In genomic region chr21:44896561-44897286, GRCh38 we compare ENCODE assay signal across 18 cellular contexts. TPM values are rescaled to one million over a fixed set of nuclear protein-coding genes. Genes with fewer than 3 reads are reported as not detected.
DNase-seq lines count a peak whose midpoint lies in the region; ATAC-seq and TF ChIP-seq lines count a peak whose summit lies in the region.
"Had no signal": no experiment of that assay in that cellular context is flagged by ENCODE, and none has a peak within 500 bp of the region (broad histone marks: within the 10 kb centered on the region; RNA-seq: fewer than 3 reads in every experiment).

No MANE protein-coding gene starts in this region.

- peaks cover 68% of the 10 kb centered on the region for H3K36me3 Mint-ChIP-seq in CD4-positive, alpha-beta T cell (ENCODE audit: low read depth)
- peaks cover 0 to 30% (median 12%) of the 10 kb centered on the region in 5 donors for H3K36me3 Mint-ChIP-seq in naive thymus-derived CD4-positive, alpha-beta T cell
- H3K36me3 Mint-ChIP-seq in endothelial cell (ENCODE audit: low read depth, unreplicated experiment): no peaks in the 10 kb centered on the region

- H3K27ac Mint-ChIP-seq in CD4-positive, alpha-beta T cell: no peak overlapping the region
- peak overlapping the region in 2 of 9 donors; percentile 21 to 38 for H3K27ac Mint-ChIP-seq in naive thymus-derived CD4-positive, alpha-beta T cell
- H3K27ac Mint-ChIP-seq in endothelial cell (ENCODE audit: unreplicated experiment): no peak overlapping the region
- H3K27ac Mint-ChIP-seq: B cell had no signal

- H3K9me3 ChIP-seq in CD4-positive, alpha-beta T cell (ENCODE audit: control insufficient read depth, low read length): no peaks in the 10 kb centered on the region
- H3K9me3 ChIP-seq in naive thymus-derived CD4-positive, alpha-beta T cell (ENCODE audit: control insufficient read depth in 2 of 3, low read length in 3 of 3): no peaks in the 10 kb centered on the region
- H3K9me3 ChIP-seq: SJCRH30 had no signal

- H3K36me3 ChIP-seq in naive thymus-derived CD4-positive, alpha-beta T cell (ENCODE audit: control insufficient read depth in 2 of 3, insufficient read depth in 3 of 3, low read length in 3 of 3): peaks cover 22 to 89% (median 43%) of the 10 kb centered on the region in 3 experiments

- POLR2A ChIA-PET in CD4-positive, alpha-beta T cell (lab: Charles Lee): interaction anchor here (0.7 to 3.8 kb wide), 6 partner anchors 15 to 35 kb away, joined by 3 to 13 read pairs (median 5); no protein-coding TSS in a partner anchor
- POLR2A ChIA-PET in naive thymus-derived CD4-positive, alpha-beta T cell (lab: Charles Lee): interaction anchor here (0.9 to 9.2 kb wide), 12 partner anchors 9 to 38 kb away, joined by 3 to 104 read pairs (median 8); no protein-coding TSS in a partner anchor

- no peak for DNase-seq in CD4-positive, alpha-beta T cell
- DNase-seq in dermis blood vessel endothelial cell: peak; percentile 32
- DNase-seq in naive thymus-derived CD4-positive, alpha-beta T cell: no peak
- no peak for DNase-seq in pons (ENCODE audit: low spot score)
- DNase-seq in endothelial cell (ENCODE audit: low spot score): no peak
- DNase-seq: Calu3; CD4-positive, alpha-beta memory T cell; DMS53; KG1; NCI-H1436; NCI-H2227 treated with DMSO at 0.1 percent for 48 hours; NCI-H524 treated with DMSO at 0.1 percent for 48 hours; SJCRH30; SW 1271 had no signal

- H3K4me1 ChIP-seq in naive thymus-derived CD4-positive, alpha-beta T cell (ENCODE audit: control insufficient read depth in 2 of 2, insufficient read depth in 2 of 2, low read length in 2 of 2): peaks cover 7 to 11% of the 10 kb centered on the region in 2 donors

- intact Hi-C loops in CD4-positive, alpha-beta T cell (cut with DNase I, micrococcal nuclease): no loop called here
- intact Hi-C loops in naive thymus-derived CD4-positive, alpha-beta T cell (cut with micrococcal nuclease): no loop called here

- H3K4me1 Mint-ChIP-seq in CD4-positive, alpha-beta T cell (ENCODE audit: low read depth): peaks cover 15% of the 10 kb centered on the region
- H3K4me1 Mint-ChIP-seq in naive thymus-derived CD4-positive, alpha-beta T cell: peaks cover 13 to 27% (median 19%) of the 10 kb centered on the region in 7 donors
- H3K4me1 Mint-ChIP-seq in endothelial cell (ENCODE audit: unreplicated experiment): no peaks in the 10 kb centered on the region

- no peaks in the 10 kb centered on the region for H3K27me3 ChIP-seq in CD4-positive, alpha-beta T cell (ENCODE audit: control insufficient read depth, insufficient read depth, low read length)
- H3K27me3 ChIP-seq in naive thymus-derived CD4-positive, alpha-beta T cell (ENCODE audit: control insufficient read depth in 2 of 2, insufficient read depth in 2 of 2, low read length in 2 of 2): no peaks in the 10 kb centered on the region
- H3K27me3 ChIP-seq: SJCRH30 had no signal

- H3K4me3 Mint-ChIP-seq in CD4-positive, alpha-beta T cell: no peak overlapping the region
- H3K4me3 Mint-ChIP-seq in naive thymus-derived CD4-positive, alpha-beta T cell: no peak overlapping the region
- H3K4me3 Mint-ChIP-seq in endothelial cell (ENCODE audit: unreplicated experiment): no peak overlapping the region
- H3K4me3 Mint-ChIP-seq: B cell; CD4-positive, alpha-beta memory T cell had no signal

- no peak for TF ChIP-seq CTCF in CD4-positive, alpha-beta T cell (IDR thresholded peaks at IDR 0.05)
- no peak for TF ChIP-seq CTCF in endothelial cell (IDR thresholded peaks at IDR 0.05; ENCODE audit: unreplicated experiment)

- ATAC-seq in CD4-positive, alpha-beta T cell (ENCODE audit: poor library complexity): no peak
- no peak for ATAC-seq in naive thymus-derived CD4-positive, alpha-beta T cell
- ATAC-seq in HG02571 (IDR thresholded peaks at IDR 0.05; ENCODE audit: unreplicated experiment): no peak
- no peak for ATAC-seq in HG03159 (IDR thresholded peaks at IDR 0.05; ENCODE audit: unreplicated experiment)

- H3K27ac ChIP-seq in CD4-positive, alpha-beta T cell (ENCODE audit: low read depth, low read length): peak overlapping the region; percentile 21
- peak overlapping the region; percentile 7 for H3K27ac ChIP-seq in naive thymus-derived CD4-positive, alpha-beta T cell (ENCODE audit: low read depth, low read length)
- H3K27ac ChIP-seq: SJCRH30 had no signal

- H3K9me3 Mint-ChIP-seq in CD4-positive, alpha-beta T cell: no peaks in the 10 kb centered on the region
- no peaks in the 10 kb centered on the region for H3K9me3 Mint-ChIP-seq in naive thymus-derived CD4-positive, alpha-beta T cell
- no peaks in the 10 kb centered on the region for H3K9me3 Mint-ChIP-seq in endothelial cell (ENCODE audit: unreplicated experiment)
- H3K9me3 Mint-ChIP-seq: CD4-positive, alpha-beta memory T cell had no signal

- CTCF ChIA-PET in CD4-positive, alpha-beta T cell (lab: Charles Lee): interaction anchor here (5.3 kb wide), 1 partner anchor 33 kb away, joined by 56 read pairs; no protein-coding TSS in a partner anchor
- CTCF ChIA-PET in naive thymus-derived CD4-positive, alpha-beta T cell (lab: Charles Lee): interaction anchor here (0.9 to 8.4 kb wide), 5 partner anchors 14 to 95 kb away, joined by 3 to 95 read pairs (median 5); partner anchors contain the start of gene UBE2G2

- H3K4me3 ChIP-seq in naive thymus-derived CD4-positive, alpha-beta T cell (ENCODE audit: low read length): no peak overlapping the region
- H3K4me3 ChIP-seq: SJCRH30 had no signal

- no peaks in the 10 kb centered on the region for H3K27me3 Mint-ChIP-seq in CD4-positive, alpha-beta T cell
- H3K27me3 Mint-ChIP-seq in naive thymus-derived CD4-positive, alpha-beta T cell: no peaks in the 10 kb centered on the region
- peaks cover 3% of the 10 kb centered on the region for H3K27me3 Mint-ChIP-seq in endothelial cell (ENCODE audit: unreplicated experiment)
- H3K27me3 Mint-ChIP-seq: B cell; CD4-positive, alpha-beta memory T cell had no signal

TF ChIP-seq in PFSK-1, 5 proteins besides CTCF, POLR2A, EP300 and RAD21:
- TF ChIP-seq POLR2AphosphoS5 (IDR thresholded peaks at IDR 0.05; ENCODE audit: low read depth, low read length): no peak
- TF ChIP-seq FOXP2 (optimal IDR thresholded peaks at IDR 0.05; ENCODE audit: borderline replicate concordance, extremely low read depth, extremely low read length, insufficient read depth): peak; percentile 33

RNA-seq across cellular contexts. Expression of gene PTTG1IP, which starts 23.2 kb away (rescaled TPM):
- total RNA-seq in CD4-positive, alpha-beta T cell: 10 to 100 TPM; 99.0 to 99.5 TPM
- polyA plus RNA-seq in PFSK-1 (2012; ENCODE audit: insufficient read length, low read depth): 197 TPM
- 505 and 528 TPM in 2 replicates for total RNA-seq in dermis blood vessel endothelial cell
- 100 to 1,000 TPM in 2 of 5 experiments, 10 to 100 TPM in 3; 83.8 to 122 (median 95.6) TPM for total RNA-seq in naive thymus-derived CD4-positive, alpha-beta T cell
- polyA plus RNA-seq in naive thymus-derived CD4-positive, alpha-beta T cell: 10 to 100 TPM; 60.9 to 79.8 TPM
- total RNA-seq in endothelial cell (ENCODE audit: unreplicated experiment): 223 TPM

RNA-seq across cellular contexts. Expression of gene ITGB2, which starts 24.0 kb away (rescaled TPM):
- 100 to 1,000 TPM; 283 to 284 TPM for total RNA-seq in CD4-positive, alpha-beta T cell
- polyA plus RNA-seq in PFSK-1 (2012; ENCODE audit: insufficient read length, low read depth): 0.43 TPM
- total RNA-seq in dermis blood vessel endothelial cell (0.05 and 0.34 TPM in 2 replicates), endothelial cell (ENCODE audit: unreplicated experiment) (21.3 TPM)
- 100 to 1,000 TPM; 280 to 877 (median 371) TPM for total RNA-seq in naive thymus-derived CD4-positive, alpha-beta T cell
- polyA plus RNA-seq in naive thymus-derived CD4-positive, alpha-beta T cell: 100 to 1,000 TPM; 459 to 768 TPM

RNA-seq across cellular contexts. Expression of gene SLX9, which starts 43.1 kb away (rescaled TPM):
- total RNA-seq in CD4-positive, alpha-beta T cell: 1 to 10 TPM; 7.7 to 9.1 TPM
- polyA plus RNA-seq in PFSK-1 (2012; ENCODE audit: insufficient read length, low read depth): 150 TPM
- total RNA-seq in dermis blood vessel endothelial cell (24.8 and 32.7 TPM in 2 replicates), endothelial cell (ENCODE audit: unreplicated experiment) (13.7 TPM)
- 10 to 100 TPM; 17.8 to 46.4 (median 20.6) TPM for total RNA-seq in naive thymus-derived CD4-positive, alpha-beta T cell
- polyA plus RNA-seq in naive thymus-derived CD4-positive, alpha-beta T cell: 10 to 100 TPM; 13.2 to 14.9 TPM

Comparison
In these comparisons a context has a peak if more than half of its experiments do, and no peak if none do; other contexts are left out.
1. RNA of gene ITGB2, which starts 24.0 kb away (total RNA-seq): 280 to 877 TPM in naive thymus-derived CD4-positive, alpha-beta T cell, 283 to 284 TPM in CD4-positive, alpha-beta T cell and 21.3 TPM in endothelial cell (single experiment); 0.05 to 0.34 TPM in dermis blood vessel endothelial cell; every median in the first group is over 10 times any median in the second.